ENCODE assay signal across 20 cellular contexts in genomic region chr12:25718081-25718731, GRCh38.
DNase-seq lines count a peak whose midpoint lies in the region; ATAC-seq, FAIRE-seq and TF ChIP-seq lines count a peak whose summit lies in the region.
"Had no signal": no experiment of that assay in that cellular context is flagged by ENCODE, and none has a peak within 500 bp of the region (broad histone marks: within the 10 kb centered on the region; RNA-seq: fewer than 3 reads in every experiment).

No MANE protein-coding gene starts in this region.

- peaks cover 5% of the 10 kb centered on the region; the same call in 1 of the 2 replicates for H3K4me1 Mint-ChIP-seq in WTC11

- DNase-seq in EH (ENCODE audit: low read depth) (peak; percentile 34), WTC11 (ENCODE audit: low spot score) (no peak), fibroblast of gingiva (ENCODE audit: low read depth) (peak; percentile 73), mucosa of descending colon (peak in 1 of 3 donors; percentile 28), ascending aorta (ENCODE audit: low spot score in 2 of 2) (no peak), DMS 273 (lab: John Stamatoyannopoulos, UW; ENCODE audit: unreplicated experiment) (no peak), small intestine (no peak)
- DNase-seq: CD8-positive, alpha-beta T cell; DND-41; H7; KBM-7; MV-4-11; NCI-H1417 treated with DMSO at 0.1 percent for 48 hours; NCI-H2029 treated with DMSO at 0.1 percent for 48 hours; NCI-H2171 treated with DMSO at 0.1 percent for 48 hours; NCI-H748 treated with DMSO at 0.1 percent for 48 hours; PC-9 had no signal

- no peaks in the 10 kb centered on the region for H3K27me3 ChIP-seq in ascending aorta
- no peaks in the 10 kb centered on the region for H3K27me3 ChIP-seq in small intestine (ENCODE audit: control insufficient read depth in 2 of 2, insufficient read depth in 2 of 2, low read length in 2 of 2)
- H3K27me3 ChIP-seq: SJSA1 had no signal

- no peak for FAIRE-seq in small intestine (lab: Jason Lieb, UNC)
- FAIRE-seq: GM12892 had no signal

- WGBS in small intestine, 3 donors = 39 to 53% (median 45%) methylated on average over 2 of the region's 2 CpGs

- TF ChIP-seq CTCF in WTC11 (IDR thresholded peaks at IDR 0.05) (no peak), mucosa of descending colon (IDR thresholded peaks at IDR 0.05) (no peak), ascending aorta (IDR thresholded peaks at IDR 0.05) (no peak)

- H3K36me3 ChIP-seq in mucosa of descending colon (ENCODE audit: low read depth) (no peaks in the 10 kb centered on the region), ascending aorta (no peaks in the 10 kb centered on the region), small intestine (ENCODE audit: control insufficient read depth in 2 of 2, insufficient read depth in 2 of 2, low read length in 2 of 2) (no peaks in the 10 kb centered on the region)
- H3K36me3 ChIP-seq: SJSA1 had no signal

- intact Hi-C loops in mucosa of descending colon (cut with DNase I, micrococcal nuclease) = no loop called here
- intact Hi-C loops in ascending aorta (cut with DNase I) = no loop called here

- no peaks in the 10 kb centered on the region for H3K4me1 ChIP-seq in mucosa of descending colon (ENCODE audit: low read depth)
- no peaks in the 10 kb centered on the region for H3K4me1 ChIP-seq in ascending aorta
- H3K4me1 ChIP-seq in small intestine (ENCODE audit: control insufficient read depth in 2 of 2, insufficient read depth in 1 of 2, low read depth in 1 of 2, low read length in 1 of 2) = no peaks in the 10 kb centered on the region
- H3K4me1 ChIP-seq: SJSA1 had no signal

- 0 out of 2 replicates have a peak, but pooled peaks cover 3% of the 10 kb centered on the region for H3K9me3 Mint-ChIP-seq in WTC11
- H3K9me3 Mint-ChIP-seq: CD8-positive, alpha-beta T cell had no signal

- no peak overlapping the region for H3K4me3 ChIP-seq in mucosa of descending colon
- no peak overlapping the region for H3K4me3 ChIP-seq in ascending aorta
- no peak overlapping the region for H3K4me3 ChIP-seq in small intestine (ENCODE audit: low read depth in 1 of 2, low read length in 2 of 2)
- H3K4me3 ChIP-seq: PC-9, SJSA1 had no signal

- H3K27me3 Mint-ChIP-seq in WTC11 (ENCODE audit: low read depth) = no peaks in the 10 kb centered on the region; the same call in 1 of the 2 replicates

- no peak overlapping the region for H3K4me3 Mint-ChIP-seq in WTC11
- H3K4me3 Mint-ChIP-seq: CD8-positive, alpha-beta T cell had no signal

- H3K9me3 ChIP-seq in mucosa of descending colon (no peaks in the 10 kb centered on the region), ascending aorta (no peaks in the 10 kb centered on the region), small intestine (ENCODE audit: control insufficient read depth, low read depth) (no peaks in the 10 kb centered on the region)
- H3K9me3 ChIP-seq: SJSA1 had no signal

- no peaks in the 10 kb centered on the region for H3K36me3 Mint-ChIP-seq in WTC11
- H3K36me3 Mint-ChIP-seq: CD8-positive, alpha-beta T cell had no signal

- CTCF ChIA-PET in WTC11 (lab: Charles Lee) = no interaction called here

- no peak overlapping the region for H3K27ac Mint-ChIP-seq in WTC11
- H3K27ac Mint-ChIP-seq: CD8-positive, alpha-beta T cell had no signal

- ATAC-seq in WTC11 = peak; percentile 84
- peak; percentile 58 for ATAC-seq in mucosa of descending colon
- ATAC-seq in HG02840 (IDR thresholded peaks at IDR 0.05; ENCODE audit: low FRiP score, unreplicated experiment) = no peak
- ATAC-seq: CD8-positive, alpha-beta T cell had no signal

- H3K27ac ChIP-seq in ascending aorta (no peak overlapping the region), small intestine (ENCODE audit: low read depth in 1 of 2, low read length in 1 of 2) (no peak overlapping the region)
- H3K27ac ChIP-seq: PC-9, SJSA1 had no signal

- POLR2A ChIA-PET in WTC11 (lab: Charles Lee) = no interaction called here

TF ChIP-seq in WTC11, 78 proteins besides CTCF, POLR2A, EP300 and RAD21 (continues in another document):
- no peak for TF ChIP-seq HMGA2 (CRISPR knock-in tag; IDR thresholded peaks at IDR 0.05)
- TF ChIP-seq NR2C2 (CRISPR knock-in tag; IDR thresholded peaks at IDR 0.05) = no peak
- TF ChIP-seq CREM (CRISPR knock-in tag; IDR thresholded peaks at IDR 0.05) = no peak
- TF ChIP-seq GABPB1 (CRISPR knock-in tag; IDR thresholded peaks at IDR 0.05) = no peak
- no peak for TF ChIP-seq FOXP4 (CRISPR knock-in tag; IDR thresholded peaks at IDR 0.05)
- TF ChIP-seq GRHL2 (CRISPR knock-in tag; IDR thresholded peaks at IDR 0.05; ENCODE audit: insufficient replicate concordance, severe bottlenecking) = no peak
- TF ChIP-seq ATF2 (CRISPR knock-in tag; IDR thresholded peaks at IDR 0.05; ENCODE audit: borderline replicate concordance, low read depth) = no peak
- TF ChIP-seq, protein P1, sequence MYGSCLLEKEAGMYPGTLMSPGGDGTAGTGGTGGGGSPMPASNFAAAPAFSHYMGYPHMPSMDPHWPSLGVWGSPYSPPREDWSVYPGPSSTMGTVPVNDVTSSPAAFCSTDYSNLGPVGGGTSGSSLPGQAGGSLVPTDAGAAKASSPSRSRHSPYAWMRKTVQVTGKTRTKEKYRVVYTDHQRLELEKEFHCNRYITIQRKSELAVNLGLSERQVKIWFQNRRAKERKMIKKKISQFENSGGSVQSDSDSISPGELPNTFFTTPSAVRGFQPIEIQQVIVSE (CRISPR knock-in tag; IDR thresholded peaks at IDR 0.05; ENCODE audit: borderline replicate concordance) = no peak
- TF ChIP-seq ZNF219 (CRISPR knock-in tag; IDR thresholded peaks at IDR 0.05; ENCODE audit: borderline replicate concordance) = no peak
- TF ChIP-seq ZMAT4 (CRISPR knock-in tag; IDR thresholded peaks at IDR 0.05) = no peak
- TF ChIP-seq IRF2 (CRISPR knock-in tag; IDR thresholded peaks at IDR 0.05; ENCODE audit: borderline replicate concordance, low read depth) = no peak
- TF ChIP-seq FOXP1 (CRISPR knock-in tag; IDR thresholded peaks at IDR 0.05; ENCODE audit: borderline replicate concordance) = no peak
- TF ChIP-seq ZNF512 (CRISPR knock-in tag; IDR thresholded peaks at IDR 0.05; ENCODE audit: borderline replicate concordance) = no peak
- no peak for TF ChIP-seq ZNF263 (CRISPR knock-in tag; IDR thresholded peaks at IDR 0.05; ENCODE audit: low read depth)
- TF ChIP-seq ZNF423 (CRISPR knock-in tag; IDR thresholded peaks at IDR 0.05) = no peak
- TF ChIP-seq SOX15 (CRISPR knock-in tag; IDR thresholded peaks at IDR 0.05) = no peak
- TF ChIP-seq SMAD4 (CRISPR knock-in tag; IDR thresholded peaks at IDR 0.05) = no peak
- no peak for TF ChIP-seq PRRX2 (CRISPR knock-in tag; IDR thresholded peaks at IDR 0.05)

Comparison
In these comparisons a context has a peak if more than half of its experiments do, and no peak if none do; other contexts are left out.
1. DNase-seq: peak in EH (single experiment) and fibroblast of gingiva (single experiment); none in WTC11 (single experiment), ascending aorta (0 of 2), DMS 273 (single experiment) and small intestine (single experiment).